Comparison of ENCODE assay signal across 8 cellular contexts in the genomic region with DNA sequence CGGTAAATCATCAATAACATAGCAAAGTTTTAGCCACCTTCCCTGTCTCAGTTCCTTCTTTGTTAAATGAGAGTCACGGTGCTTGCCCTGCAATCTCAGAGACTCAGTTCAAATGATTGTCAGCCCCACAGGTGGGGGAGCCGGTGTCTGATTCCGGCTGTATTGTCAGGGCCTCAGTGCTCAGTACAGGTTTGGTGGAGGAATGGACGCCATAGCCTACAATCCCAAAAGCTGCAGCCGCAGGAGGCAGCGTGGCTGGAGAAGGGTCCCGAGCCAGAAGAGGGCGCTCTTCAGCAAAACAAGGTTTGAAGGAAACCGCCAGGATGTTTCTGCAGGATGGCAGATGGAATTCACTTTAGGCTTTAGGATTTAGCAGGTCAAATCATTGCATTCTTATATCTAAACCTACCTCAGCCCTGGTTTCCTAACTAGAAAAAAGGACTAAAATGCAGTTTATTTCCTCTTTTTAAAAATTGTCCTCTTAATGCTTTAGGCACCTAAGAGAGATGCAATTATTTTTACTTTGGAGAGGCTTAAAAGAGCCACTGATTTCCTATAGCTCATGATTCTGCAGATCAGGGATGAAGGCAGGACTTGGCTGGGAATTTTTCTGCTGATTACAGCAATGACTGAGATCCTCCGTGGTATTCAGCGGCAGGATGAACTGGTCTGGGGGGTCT. TPM values are rescaled to one million over a fixed set of nuclear protein-coding genes. Genes with fewer than 3 reads are reported as not detected.
DNase-seq lines count a peak whose midpoint lies in the region; ATAC-seq, FAIRE-seq and TF ChIP-seq lines count a peak whose summit lies in the region.

No MANE protein-coding gene starts in this region.

- H4K8ac ChIP-seq in H9 (replicated peaks; ENCODE audit: insufficient read length, low read depth, low read length): no peak overlapping the region

- TF ChIP-seq CTCF in AG10803 (conservative IDR thresholded peaks at IDR 0.05; ENCODE audit: low read length) (peak; percentile 94), H9 (conservative IDR thresholded peaks at IDR 0.05) (peak; percentile 96), cardiac fibroblast (IDR thresholded peaks at IDR 0.05; ENCODE audit: low read depth, low read length) (peak; percentile 94), kidney (IDR thresholded peaks at IDR 0.05; ENCODE audit: borderline replicate concordance, extremely low read depth, insufficient read depth) (peak; percentile 98)

- no peaks in the 10 kb centered on the region for H3K9me3 Mint-ChIP-seq in H9

- no CpG with 5 or more reads among the region's 12 CpGs for WGBS in H9 (ENCODE audit: extremely low coverage, insufficient read length, low lambda C conversion rate)

- no peak for ATAC-seq in HG02588 (IDR thresholded peaks at IDR 0.05; ENCODE audit: unreplicated experiment)

- intact Hi-C loops in kidney (cut with DNase I): no loop called here

- H3K9me3 ChIP-seq in H9 (ENCODE audit: control insufficient read depth, low read depth, low read length) (no peaks in the 10 kb centered on the region), kidney (ENCODE audit: control insufficient read depth in 1 of 2, low read length in 2 of 2) (no peaks in the 10 kb centered on the region)

- no peaks in the 10 kb centered on the region for H4K20me1 ChIP-seq in H9 (ENCODE audit: control insufficient read depth, insufficient read depth, insufficient read length)

- H3K79me1 ChIP-seq in H9 (ENCODE audit: insufficient read depth, low read depth, low read length, poor library complexity, severe bottlenecking): no peaks in the 10 kb centered on the region

- H3T11ph ChIP-seq in H9 (ENCODE audit: low read length): no peak overlapping the region

- H2BK120ac ChIP-seq in H9 (ENCODE audit: low read depth, low read length, poor library complexity, severe bottlenecking): no peak overlapping the region

- no peak overlapping the region for H2BK20ac ChIP-seq in H9 (ENCODE audit: low read depth, low read length, poor library complexity, severe bottlenecking)

- no peak overlapping the region for H2BK5ac ChIP-seq in H9 (ENCODE audit: insufficient read length, low read length)

- H3K4me2 ChIP-seq in H9 (ENCODE audit: insufficient read depth, insufficient read length, low read length): no peak overlapping the region

- no peak overlapping the region for H2BK12ac ChIP-seq in H9 (ENCODE audit: insufficient read length, low read depth, low read length)

- H3K23me2 ChIP-seq in H9 (ENCODE audit: insufficient read length, low read depth, low read length, poor library complexity, severe bottlenecking): no peaks in the 10 kb centered on the region

- H3K9ac ChIP-seq in H9 (ENCODE audit: extremely low read depth, insufficient read length, low read length) (no peak overlapping the region), kidney (ENCODE audit: low read length in 2 of 2) (no peak overlapping the region)

- no peaks in the 10 kb centered on the region for H3K27me3 ChIP-seq in H9 (ENCODE audit: insufficient read depth, low read length)

- H4K91ac ChIP-seq in H9 (ENCODE audit: insufficient read length, low read depth, low read length): no peak overlapping the region

- H2AFZ ChIP-seq in H9 (ENCODE audit: low read length): no peak overlapping the region

- H2AK5ac ChIP-seq in H9 (ENCODE audit: insufficient read length, low read length): no peak overlapping the region

- H3K14ac ChIP-seq in H9 (ENCODE audit: insufficient read depth, low read length): peak overlapping the region; percentile 61; the same call in 1 of the 2 replicates

- H3K4me3 ChIP-seq in AG10803 (ENCODE audit: low read length): no peak overlapping the region
- H3K4me3 ChIP-seq in cardiac fibroblast (replicated peaks in 1 of 2; ENCODE audit: low read depth in 2 of 2, low read length in 2 of 2): no peak overlapping the region
- H3K4me3 ChIP-seq in kidney (ENCODE audit: low read length in 2 of 2): no peak overlapping the region

- H2BK15ac ChIP-seq in H9 (ENCODE audit: low read depth, low read length): no peak overlapping the region

- no peak overlapping the region for H3K23ac ChIP-seq in H9 (ENCODE audit: insufficient read length, low read depth, low read length)

- H3K18ac ChIP-seq in H9 (ENCODE audit: insufficient read length, low read depth, low read length): peak overlapping the region; percentile 30

- peaks cover 22 to 31% of the 10 kb centered on the region in 2 experiments for H3K4me1 Mint-ChIP-seq in H9

- FAIRE-seq in kidney (lab: Jason Lieb, UNC): no peak

- no peak overlapping the region for H3K27ac ChIP-seq in H9 (ENCODE audit: insufficient read length, low read depth, low read length)
- no peak overlapping the region for H3K27ac ChIP-seq in kidney (ENCODE audit: low read depth in 2 of 2, low read length in 2 of 2)

- H4K5ac ChIP-seq in H9 (ENCODE audit: insufficient read length, low read depth, low read length): no peak overlapping the region

- no peaks in the 10 kb centered on the region for H3K4me1 ChIP-seq in H9 (ENCODE audit: insufficient read depth, low read length)
- peaks cover 8 to 10% of the 10 kb centered on the region in 2 donors for H3K4me1 ChIP-seq in kidney (ENCODE audit: control insufficient read depth in 1 of 2, insufficient read depth in 1 of 2, low read depth in 1 of 2, low read length in 2 of 2)

- peak overlapping the region in 1 of 3 experiments; percentile 66; a peak in 1 of 7 replicates for H3K27ac Mint-ChIP-seq in H9

- H3K56ac ChIP-seq in H9 (ENCODE audit: insufficient read length, low read depth, low read length): no peak overlapping the region

- no peak overlapping the region for H3K4ac ChIP-seq in H9 (ENCODE audit: low read depth, low read length)

- no peaks in the 10 kb centered on the region for H3K27me3 Mint-ChIP-seq in H9 (ENCODE audit: low read depth)

- peak; percentile 77 for DNase-seq in AG10803 (ENCODE audit: low read depth)
- peak; percentile 90 for DNase-seq in H9
- peak; percentile 90 for DNase-seq in NCI-H345 (lab: John Stamatoyannopoulos, UW)
- peak; percentile 33 to 58 (median 47) for DNase-seq in activated CD4-positive, CD25-positive, alpha-beta regulatory T cell (lab: John Stamatoyannopoulos, UW)
- peak; percentile 87 to 90 for DNase-seq in cardiac fibroblast (ENCODE audit: low read depth in 2 of 2)
- peak; percentile 91 for DNase-seq in kidney
- DNase-seq in stimulated activated CD4-positive, alpha-beta T cell treated with anti-CD3 and anti-CD28 coated beads, Interleukin-2, amount 100 ng/mL, for 24 hours: peak; percentile 85 to 86

- H3K79me2 ChIP-seq in H9 (ENCODE audit: insufficient read depth, low read length): no peaks in the 10 kb centered on the region

- H3K36me3 Mint-ChIP-seq in H9 (ENCODE audit: insufficient read depth in 1 of 3, low read depth in 3 of 3): no peaks in the 10 kb centered on the region

- no peak overlapping the region for H3K4me3 Mint-ChIP-seq in H9

- no peaks in the 10 kb centered on the region for H3K36me3 ChIP-seq in kidney (ENCODE audit: control insufficient read depth in 1 of 2, insufficient read depth in 2 of 2, low read length in 2 of 2)

RNA-seq across cellular contexts. Expression of a gene that starts 29.2 kb away (rescaled TPM):
- total RNA-seq in H9 (2021) (28.1 and 33.9 TPM in 2 replicates), kidney (116 TPM)
- polyA plus RNA-seq in kidney (ENCODE audit: insufficient read depth, low read depth, low replicate concordance): 193 TPM
